In the genomic region with DNA sequence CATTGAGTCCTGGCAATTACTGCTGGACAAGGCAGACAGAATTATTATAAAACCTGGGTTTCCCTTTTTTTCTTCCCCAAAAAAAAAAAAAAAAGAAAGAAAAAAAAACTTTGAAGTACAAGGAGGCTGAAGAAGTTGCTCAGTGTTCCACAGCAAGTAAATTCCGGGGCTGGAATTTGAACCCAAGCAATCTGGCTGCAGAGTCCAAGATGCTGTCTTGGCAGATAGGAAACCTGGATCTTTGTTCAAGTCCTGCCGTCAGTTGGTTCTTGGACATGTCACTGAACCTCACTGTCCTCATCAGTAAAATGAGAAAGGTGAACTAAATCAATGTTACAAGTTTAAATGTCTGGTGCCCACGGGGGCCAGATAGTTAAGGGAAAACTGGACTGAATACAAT, we compare ENCODE assay signal across 13 cellular contexts. TPM values are rescaled to one million over a fixed set of nuclear protein-coding genes. Genes with fewer than 3 reads are reported as not detected.
DNase-seq lines count a peak whose midpoint lies in the region; ATAC-seq and TF ChIP-seq lines count a peak whose summit lies in the region.
"Had no signal": no experiment of that assay in that cellular context is flagged by ENCODE, and none has a peak within 500 bp of the region (broad histone marks: within the 10 kb centered on the region; RNA-seq: fewer than 3 reads in every experiment).

No MANE protein-coding gene starts in this region.

- peaks cover 0 to 5% of the 10 kb centered on the region in 2 donors for H3K9me3 Mint-ChIP-seq in activated T-cell treated with anti-CD3 and anti-CD28 coated beads, Interleukin-2, amount 50 U/mL, for 72 hours
- peaks cover 4% of the 10 kb centered on the region for H3K9me3 Mint-ChIP-seq in activated T-helper 17 cell treated with anti-CD3 and anti-CD28 coated beads, Interleukin-2, amount 50 U/mL, for 72 hours

- 60 to 64% methylated on average over 3 of the region's 3 CpGs for WGBS in upper lobe of left lung, 2 donors

- H3K27ac ChIP-seq in muscle layer of colon (ENCODE audit: low read depth, low read length): peak overlapping the region; percentile 56
- H3K27ac ChIP-seq in upper lobe of left lung: peak overlapping the region in 3 of 4 donors; percentile 8 to 84 (median 67)

- peak overlapping the region; percentile 67 to 84 for H3K4me3 Mint-ChIP-seq in activated T-cell treated with anti-CD3 and anti-CD28 coated beads, Interleukin-2, amount 50 U/mL, for 72 hours
- peak overlapping the region; percentile 80 for H3K4me3 Mint-ChIP-seq in activated T-helper 17 cell treated with anti-CD3 and anti-CD28 coated beads, Interleukin-2, amount 50 U/mL, for 72 hours
- H3K4me3 Mint-ChIP-seq: nephron progenitor cell had no signal

- peak overlapping the region; percentile 100 for H3K27ac Mint-ChIP-seq in activated T-cell treated with anti-CD3 and anti-CD28 coated beads, Interleukin-2, amount 50 U/mL, for 72 hours
- peak overlapping the region; percentile 96 for H3K27ac Mint-ChIP-seq in activated T-helper 17 cell treated with anti-CD3 and anti-CD28 coated beads, Interleukin-2, amount 50 U/mL, for 72 hours

- no peak for TF ChIP-seq EP300 in upper lobe of left lung (IDR thresholded peaks at IDR 0.05)

- peaks cover 47% of the 10 kb centered on the region for H3K4me1 ChIP-seq in muscle layer of colon (ENCODE audit: insufficient read depth, low read length)
- H3K4me1 ChIP-seq in upper lobe of left lung: peaks cover 22 to 48% (median 40%) of the 10 kb centered on the region in 4 donors

- DNase-seq in activated T-cell treated with anti-CD3 and anti-CD28 coated beads, Interleukin-2, amount 50 U/mL, for 72 hours: no peak
- DNase-seq in activated T-cell treated with anti-CD3 and anti-CD28 coated beads, Interleukin-2, amount 50 U/mL, for 1 hour: no peak
- DNase-seq in upper lobe of left lung (no peak), ureter (ENCODE audit: low spot score) (no peak), RPMI8226 (no peak)
- DNase-seq: activated gamma-delta T cell, NCI-H1092, NCI-H345, nephron progenitor cell had no signal

- no peak overlapping the region for H3K4me3 ChIP-seq in muscle layer of colon (ENCODE audit: low read depth in 1 of 2, low read length in 2 of 2)
- no peak overlapping the region for H3K4me3 ChIP-seq in upper lobe of left lung

- H3K9me3 ChIP-seq in muscle layer of colon (ENCODE audit: low read length) (no peaks in the 10 kb centered on the region), upper lobe of left lung (no peaks in the 10 kb centered on the region)

- TF ChIP-seq CTCF in upper lobe of left lung (IDR thresholded peaks at IDR 0.05): no peak

- no peak overlapping the region for H3K9ac ChIP-seq in muscle layer of colon (ENCODE audit: low read length)

- H3K27me3 Mint-ChIP-seq in activated T-cell treated with anti-CD3 and anti-CD28 coated beads, Interleukin-2, amount 50 U/mL, for 72 hours (ENCODE audit: low read depth): no peaks in the 10 kb centered on the region
- no peaks in the 10 kb centered on the region for H3K27me3 Mint-ChIP-seq in activated T-helper 17 cell treated with anti-CD3 and anti-CD28 coated beads, Interleukin-2, amount 50 U/mL, for 72 hours

- H3K36me3 ChIP-seq in muscle layer of colon (ENCODE audit: insufficient read depth, low read length): peaks cover 3% of the 10 kb centered on the region
- no peaks in the 10 kb centered on the region for H3K36me3 ChIP-seq in upper lobe of left lung

- TF ChIP-seq POLR2A in upper lobe of left lung (IDR thresholded peaks at IDR 0.05): no peak

- peaks cover 100% of the 10 kb centered on the region for H3K4me1 Mint-ChIP-seq in activated T-cell treated with anti-CD3 and anti-CD28 coated beads, Interleukin-2, amount 50 U/mL, for 72 hours (ENCODE audit: low read depth)
- peaks cover 52% of the 10 kb centered on the region for H3K4me1 Mint-ChIP-seq in activated T-helper 17 cell treated with anti-CD3 and anti-CD28 coated beads, Interleukin-2, amount 50 U/mL, for 72 hours

- peaks cover 18 to 45% of the 10 kb centered on the region in 2 donors for H3K36me3 Mint-ChIP-seq in activated T-cell treated with anti-CD3 and anti-CD28 coated beads, Interleukin-2, amount 50 U/mL, for 72 hours (ENCODE audit: insufficient read depth in 2 of 2)
- peaks cover 64% of the 10 kb centered on the region for H3K36me3 Mint-ChIP-seq in activated T-helper 17 cell treated with anti-CD3 and anti-CD28 coated beads, Interleukin-2, amount 50 U/mL, for 72 hours (ENCODE audit: low read depth)

- H3K27me3 ChIP-seq in muscle layer of colon (ENCODE audit: control insufficient read depth in 1 of 2, insufficient read depth in 2 of 2, low read length in 2 of 2): no peaks in the 10 kb centered on the region
- no peaks in the 10 kb centered on the region for H3K27me3 ChIP-seq in upper lobe of left lung

- no peak for ATAC-seq in activated T-cell treated with anti-CD3 and anti-CD28 coated beads, Interleukin-2, amount 50 U/mL, for 72 hours (replicated peaks in 1 of 2)
- no peak for ATAC-seq in activated T-helper 17 cell treated with anti-CD3 and anti-CD28 coated beads, Interleukin-2, amount 50 U/mL, for 72 hours (replicated peaks)
- no peak for ATAC-seq in upper lobe of left lung (ENCODE audit: low FRiP score in 2 of 2)
- ATAC-seq in GM19467 (IDR thresholded peaks at IDR 0.05; ENCODE audit: unreplicated experiment): no peak
- ATAC-seq: Right ventricle myocardium inferior had no signal

RNA-seq across cellular contexts. Expression of gene ARID5B, which starts 35.3 kb away (rescaled TPM):
- total RNA-seq in activated T-cell treated with anti-CD3 and anti-CD28 coated beads, Interleukin-2, amount 50 U/mL, for 72 hours: 100 to 1,000 TPM in 1 of 2 donors, 10 to 100 TPM in 1; 74.4 to 113 TPM
- 10 to 100 TPM; 65.5 to 93.8 TPM for total RNA-seq in activated T-helper 17 cell treated with anti-CD3 and anti-CD28 coated beads, Interleukin-2, amount 50 U/mL, for 72 hours
- total RNA-seq in upper lobe of left lung (10 to 100 TPM; 20.2 to 51.3 (median 28.4) TPM), ureter (63.7 TPM)
